ENCODE assay signal across 1 cellular context in genomic region chr13:106287351-106287750, GRCh38.
TF ChIP-seq lines count a peak whose summit lies in the region.

No MANE protein-coding gene starts in this region.

TF ChIP-seq in WTC11, 78 proteins besides CTCF, POLR2A, EP300 and RAD21 (continued from another document):
- TF ChIP-seq ATF3 (CRISPR knock-in tag; conservative IDR thresholded peaks at IDR 0.05) (no peak), CREM (CRISPR knock-in tag; IDR thresholded peaks at IDR 0.05) (no peak), ERG (CRISPR knock-in tag; IDR thresholded peaks at IDR 0.05) (no peak), ESRRA (CRISPR knock-in tag; IDR thresholded peaks at IDR 0.05; ENCODE audit: borderline replicate concordance) (no peak), E2F1 (CRISPR knock-in tag; IDR thresholded peaks at IDR 0.05) (no peak), TP53 (CRISPR knock-in tag; IDR thresholded peaks at IDR 0.05) (no peak), GABPB1 (CRISPR knock-in tag; IDR thresholded peaks at IDR 0.05) (no peak), ATF1 (CRISPR knock-in tag; IDR thresholded peaks at IDR 0.05) (no peak), NR2C2 (CRISPR knock-in tag; IDR thresholded peaks at IDR 0.05) (no peak), OVOL2 (CRISPR knock-in tag; IDR thresholded peaks at IDR 0.05; ENCODE audit: borderline replicate concordance) (no peak), ZNF317 (CRISPR knock-in tag; IDR thresholded peaks at IDR 0.05; ENCODE audit: borderline replicate concordance, low read depth) (no peak), CDX4 (CRISPR knock-in tag; IDR thresholded peaks at IDR 0.05; ENCODE audit: borderline replicate concordance) (no peak), CBFB (CRISPR knock-in tag; IDR thresholded peaks at IDR 0.05; ENCODE audit: low read depth) (no peak)
- TF ChIP-seq, protein P1, sequence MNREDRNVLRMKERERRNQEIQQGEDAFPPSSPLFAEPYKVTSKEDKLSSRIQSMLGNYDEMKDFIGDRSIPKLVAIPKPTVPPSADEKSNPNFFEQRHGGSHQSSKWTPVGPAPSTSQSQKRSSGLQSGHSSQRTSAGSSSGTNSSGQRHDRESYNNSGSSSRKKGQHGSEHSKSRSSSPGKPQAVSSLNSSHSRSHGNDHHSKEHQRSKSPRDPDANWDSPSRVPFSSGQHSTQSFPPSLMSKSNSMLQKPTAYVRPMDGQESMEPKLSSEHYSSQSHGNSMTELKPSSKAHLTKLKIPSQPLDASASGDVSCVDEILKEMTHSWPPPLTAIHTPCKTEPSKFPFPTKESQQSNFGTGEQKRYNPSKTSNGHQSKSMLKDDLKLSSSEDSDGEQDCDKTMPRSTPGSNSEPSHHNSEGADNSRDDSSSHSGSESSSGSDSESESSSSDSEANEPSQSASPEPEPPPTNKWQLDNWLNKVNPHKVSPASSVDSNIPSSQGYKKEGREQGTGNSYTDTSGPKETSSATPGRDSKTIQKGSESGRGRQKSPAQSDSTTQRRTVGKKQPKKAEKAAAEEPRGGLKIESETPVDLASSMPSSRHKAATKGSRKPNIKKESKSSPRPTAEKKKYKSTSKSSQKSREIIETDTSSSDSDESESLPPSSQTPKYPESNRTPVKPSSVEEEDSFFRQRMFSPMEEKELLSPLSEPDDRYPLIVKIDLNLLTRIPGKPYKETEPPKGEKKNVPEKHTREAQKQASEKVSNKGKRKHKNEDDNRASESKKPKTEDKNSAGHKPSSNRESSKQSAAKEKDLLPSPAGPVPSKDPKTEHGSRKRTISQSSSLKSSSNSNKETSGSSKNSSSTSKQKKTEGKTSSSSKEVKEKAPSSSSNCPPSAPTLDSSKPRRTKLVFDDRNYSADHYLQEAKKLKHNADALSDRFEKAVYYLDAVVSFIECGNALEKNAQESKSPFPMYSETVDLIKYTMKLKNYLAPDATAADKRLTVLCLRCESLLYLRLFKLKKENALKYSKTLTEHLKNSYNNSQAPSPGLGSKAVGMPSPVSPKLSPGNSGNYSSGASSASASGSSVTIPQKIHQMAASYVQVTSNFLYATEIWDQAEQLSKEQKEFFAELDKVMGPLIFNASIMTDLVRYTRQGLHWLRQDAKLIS (CRISPR knock-in tag; IDR thresholded peaks at IDR 0.05; ENCODE audit: borderline replicate concordance) = no peak
- TF ChIP-seq, protein P2, sequence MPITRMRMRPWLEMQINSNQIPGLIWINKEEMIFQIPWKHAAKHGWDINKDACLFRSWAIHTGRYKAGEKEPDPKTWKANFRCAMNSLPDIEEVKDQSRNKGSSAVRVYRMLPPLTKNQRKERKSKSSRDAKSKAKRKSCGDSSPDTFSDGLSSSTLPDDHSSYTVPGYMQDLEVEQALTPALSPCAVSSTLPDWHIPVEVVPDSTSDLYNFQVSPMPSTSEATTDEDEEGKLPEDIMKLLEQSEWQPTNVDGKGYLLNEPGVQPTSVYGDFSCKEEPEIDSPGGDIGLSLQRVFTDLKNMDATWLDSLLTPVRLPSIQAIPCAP (CRISPR knock-in tag; IDR thresholded peaks at IDR 0.05) = no peak
